27 cellular contexts compared by ENCODE assay signal in genomic region chr20:1769491-1769890, GRCh38.
"Had no signal": no experiment of that assay in that cellular context is flagged by ENCODE, and none has a peak within 500 bp of the region (broad histone marks: within the 10 kb centered on the region; RNA-seq: fewer than 3 reads in every experiment).

No MANE protein-coding gene starts in this region.

- H3K4me1 Mint-ChIP-seq: endodermal cell, immature natural killer cell, mesothelial cell of epicardium had no signal

- H3K9me3 ChIP-seq: colonic mucosa, esophagus squamous epithelium, gastroesophageal sphincter, heart left ventricle, left lung, lower lobe of right lung, mucosa of descending colon had no signal

- DNase-seq: colonic mucosa; cortex of kidney; effector CD8-positive, alpha-beta T cell; effector memory CD8-positive, alpha-beta T cell; endodermal cell; erythroblast; esophagus squamous epithelium; foreskin fibroblast; foreskin melanocyte; heart left ventricle; hypothalamus; immature natural killer cell; islet precursor cell; kidney; kidney glomerular epithelial cell; left cardiac atrium; left lung; left ventricle myocardium superior; lower lobe of right lung; mesenchymal stem cell; mucosa of descending colon; naive thymus-derived CD4-positive, alpha-beta T cell had no signal

- FAIRE-seq: endometrium, kidney had no signal

- H3K36me3 Mint-ChIP-seq: immature natural killer cell had no signal

- H3K4me3 Mint-ChIP-seq: dendritic cell treated with granulocyte-macrophage colony-stimulating factor and Interleukin-4, amounts not matched to agents 40 ng/mL and 50 ng/mL, for 4 days; effector memory CD8-positive, alpha-beta T cell; endodermal cell; immature natural killer cell; mesothelial cell of epicardium; naive thymus-derived CD4-positive, alpha-beta T cell had no signal

- ATAC-seq: effector memory CD8-positive, alpha-beta T cell; esophagus mucosa; gastroesophageal sphincter; heart left ventricle; left cardiac atrium; left lung; left ventricle myocardium superior; lower lobe of right lung; mucosa of descending colon; naive thymus-derived CD4-positive, alpha-beta T cell had no signal

- H3K27ac Mint-ChIP-seq: dendritic cell treated with granulocyte-macrophage colony-stimulating factor and Interleukin-4, amounts not matched to agents 40 ng/mL and 50 ng/mL, for 4 days; effector memory CD8-positive, alpha-beta T cell; endodermal cell; immature natural killer cell; mesothelial cell of epicardium had no signal
